Comparison of ENCODE assay signal across 18 cellular contexts in genomic region chr11:97259884-97260283, GRCh38.
"Had no signal": no experiment of that assay in that cellular context is flagged by ENCODE, and none has a peak within 500 bp of the region (broad histone marks: within the 10 kb centered on the region; RNA-seq: fewer than 3 reads in every experiment).

No MANE protein-coding gene starts in this region.

- H3K27ac Mint-ChIP-seq: activated B cell treated with CpG ODN at 0.5 μM for 24 hours; activated CD8-positive, alpha-beta T cell treated with anti-CD3 and anti-CD28 coated beads, Interleukin-2, amount 10 ng/mL, durations not matched to agents 7 days and 5 days; activated naive CD4-positive, alpha-beta T cell treated with anti-CD3 and anti-CD28 coated beads, Interleukin-2, amount 50 U/mL, for 72 hours; activated T-cell treated with anti-CD3 and anti-CD28 coated beads, Interleukin-2, amount 50 U/mL, for 72 hours; nephron progenitor cell had no signal

- H3K4me3 ChIP-seq: colonic mucosa, right lobe of liver, smooth muscle cell, tibial nerve had no signal

- H3K27me3 Mint-ChIP-seq: activated B cell treated with CpG ODN at 0.5 μM for 24 hours had no signal

- H3K4me1 Mint-ChIP-seq: activated B cell treated with CpG ODN at 0.5 μM for 24 hours, nephron progenitor cell had no signal

- H3K36me3 ChIP-seq: colonic mucosa, right lobe of liver, tibial nerve had no signal

- H3K27me3 ChIP-seq: colonic mucosa, right lobe of liver, tibial nerve had no signal

- DNase-seq: activated B cell treated with CpG ODN at 0.5 μM for 24 hours; activated CD4-positive, alpha-beta T cell treated with anti-CD3 and anti-CD28 coated beads for 48 hours; activated CD8-positive, alpha-beta memory T cell treated with anti-CD3 and anti-CD28 coated beads, Interleukin-2, amount 50 U/mL, for 4 hours; activated CD8-positive, alpha-beta T cell treated with anti-CD3 and anti-CD28 coated beads, Interleukin-2, amount 10 ng/mL, durations not matched to agents 7 days and 5 days; activated gamma-delta T cell; activated T-cell treated with anti-CD3 and anti-CD28 coated beads, Interleukin-2, amount 50 U/mL, for 72 hours; colonic mucosa; foreskin melanocyte; head of caudate nucleus; nephron progenitor cell; right lobe of liver; stimulated activated CD4-positive, alpha-beta T cell treated with anti-CD3 and anti-CD28 coated beads, Interleukin-4, amount 100 ng/mL, for 4 hours; stimulated activated CD8-positive, alpha-beta memory T cell treated with anti-CD3 and anti-CD28 coated beads, Interleukin-4, amount 100 ng/mL, for 48 hours; stimulated activated naive CD4-positive, alpha-beta T cell treated with Interleukin-2 at 50 U/mL for 16 hours; substantia nigra had no signal

- H3K27ac ChIP-seq: colonic mucosa, right lobe of liver, tibial nerve had no signal

- ATAC-seq: activated CD8-positive, alpha-beta T cell treated with anti-CD3 and anti-CD28 coated beads, Interleukin-2, amount 10 ng/mL, durations not matched to agents 7 days and 5 days; activated naive CD4-positive, alpha-beta T cell treated with anti-CD3 and anti-CD28 coated beads, Interleukin-2, amount 50 U/mL, for 72 hours; activated T-cell treated with anti-CD3 and anti-CD28 coated beads, Interleukin-2, amount 50 U/mL, for 72 hours; right lobe of liver had no signal

- H3K9me3 Mint-ChIP-seq: activated B cell treated with CpG ODN at 0.5 μM for 24 hours, nephron progenitor cell had no signal

- H3K4me1 ChIP-seq: colonic mucosa, right lobe of liver, tibial nerve had no signal

- H3K4me3 Mint-ChIP-seq: activated B cell treated with CpG ODN at 0.5 μM for 24 hours; activated CD8-positive, alpha-beta T cell treated with anti-CD3 and anti-CD28 coated beads, Interleukin-2, amount 10 ng/mL, durations not matched to agents 7 days and 5 days; activated T-cell treated with anti-CD3 and anti-CD28 coated beads, Interleukin-2, amount 50 U/mL, for 72 hours; nephron progenitor cell had no signal

- H3K9me3 ChIP-seq: colonic mucosa, right lobe of liver, tibial nerve had no signal

- H3K36me3 Mint-ChIP-seq: activated naive CD4-positive, alpha-beta T cell treated with anti-CD3 and anti-CD28 coated beads, Interleukin-2, amount 50 U/mL, for 72 hours had no signal
